ENCODE assay signal across 1 cellular context in the genomic region with DNA sequence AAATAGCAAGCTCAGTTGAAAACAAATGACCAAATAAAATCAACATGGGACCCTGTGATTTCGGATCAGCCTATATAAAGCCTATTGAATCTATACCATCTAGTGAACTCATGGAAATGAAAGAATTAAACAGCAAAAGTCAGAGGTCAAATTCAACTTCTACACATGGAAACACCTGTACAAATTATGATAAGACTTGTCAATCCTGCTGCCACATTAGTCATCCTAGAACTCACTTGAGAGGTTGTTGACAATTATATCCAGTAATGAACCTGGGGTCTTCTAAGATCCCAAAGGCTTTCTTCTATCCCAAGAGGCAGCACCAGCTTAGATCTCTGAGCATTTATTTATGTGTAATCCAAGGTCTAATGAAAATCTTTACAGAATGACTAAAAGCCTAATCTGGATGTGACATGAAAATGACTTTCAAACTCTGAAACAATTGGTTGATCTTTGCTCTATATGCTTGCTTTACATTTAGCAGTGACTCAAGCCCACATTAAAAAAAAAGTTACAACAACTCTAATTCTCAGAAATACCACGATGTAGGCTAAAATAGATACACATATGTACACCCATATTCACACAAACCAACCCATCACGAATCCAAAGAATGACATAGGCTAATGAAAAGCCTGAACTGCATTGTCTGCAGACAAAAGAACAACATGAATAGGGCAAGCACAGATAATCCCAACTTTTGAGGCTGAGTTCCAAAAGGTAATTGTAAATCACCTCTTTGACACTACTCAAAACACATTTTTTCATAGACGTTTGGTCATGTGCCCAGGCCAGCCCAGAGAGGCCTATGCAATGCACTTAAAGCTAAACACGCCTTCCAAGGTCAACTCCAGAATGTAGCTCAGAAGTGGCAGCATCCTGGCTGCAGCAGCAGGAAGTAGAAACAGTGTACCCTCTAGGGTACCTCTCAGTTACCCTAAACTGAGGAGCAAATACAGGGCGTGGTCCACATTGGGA.
TF ChIP-seq lines count a peak whose summit lies in the region.

No MANE protein-coding gene starts in this region.

TF ChIP-seq in K562, 482 proteins besides CTCF, POLR2A, EP300 and RAD21 (continued from another document and continues in another):
- TF ChIP-seq, protein P1, sequence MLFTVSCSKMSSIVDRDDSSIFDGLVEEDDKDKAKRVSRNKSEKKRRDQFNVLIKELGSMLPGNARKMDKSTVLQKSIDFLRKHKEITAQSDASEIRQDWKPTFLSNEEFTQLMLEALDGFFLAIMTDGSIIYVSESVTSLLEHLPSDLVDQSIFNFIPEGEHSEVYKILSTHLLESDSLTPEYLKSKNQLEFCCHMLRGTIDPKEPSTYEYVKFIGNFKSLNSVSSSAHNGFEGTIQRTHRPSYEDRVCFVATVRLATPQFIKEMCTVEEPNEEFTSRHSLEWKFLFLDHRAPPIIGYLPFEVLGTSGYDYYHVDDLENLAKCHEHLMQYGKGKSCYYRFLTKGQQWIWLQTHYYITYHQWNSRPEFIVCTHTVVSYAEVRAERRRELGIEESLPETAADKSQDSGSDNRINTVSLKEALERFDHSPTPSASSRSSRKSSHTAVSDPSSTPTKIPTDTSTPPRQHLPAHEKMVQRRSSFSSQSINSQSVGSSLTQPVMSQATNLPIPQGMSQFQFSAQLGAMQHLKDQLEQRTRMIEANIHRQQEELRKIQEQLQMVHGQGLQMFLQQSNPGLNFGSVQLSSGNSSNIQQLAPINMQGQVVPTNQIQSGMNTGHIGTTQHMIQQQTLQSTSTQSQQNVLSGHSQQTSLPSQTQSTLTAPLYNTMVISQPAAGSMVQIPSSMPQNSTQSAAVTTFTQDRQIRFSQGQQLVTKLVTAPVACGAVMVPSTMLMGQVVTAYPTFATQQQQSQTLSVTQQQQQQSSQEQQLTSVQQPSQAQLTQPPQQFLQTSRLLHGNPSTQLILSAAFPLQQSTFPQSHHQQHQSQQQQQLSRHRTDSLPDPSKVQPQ (CRISPR knock-in tag; IDR thresholded peaks at IDR 0.05; ENCODE audit: borderline replicate concordance): no peak
- TF ChIP-seq, protein P2, sequence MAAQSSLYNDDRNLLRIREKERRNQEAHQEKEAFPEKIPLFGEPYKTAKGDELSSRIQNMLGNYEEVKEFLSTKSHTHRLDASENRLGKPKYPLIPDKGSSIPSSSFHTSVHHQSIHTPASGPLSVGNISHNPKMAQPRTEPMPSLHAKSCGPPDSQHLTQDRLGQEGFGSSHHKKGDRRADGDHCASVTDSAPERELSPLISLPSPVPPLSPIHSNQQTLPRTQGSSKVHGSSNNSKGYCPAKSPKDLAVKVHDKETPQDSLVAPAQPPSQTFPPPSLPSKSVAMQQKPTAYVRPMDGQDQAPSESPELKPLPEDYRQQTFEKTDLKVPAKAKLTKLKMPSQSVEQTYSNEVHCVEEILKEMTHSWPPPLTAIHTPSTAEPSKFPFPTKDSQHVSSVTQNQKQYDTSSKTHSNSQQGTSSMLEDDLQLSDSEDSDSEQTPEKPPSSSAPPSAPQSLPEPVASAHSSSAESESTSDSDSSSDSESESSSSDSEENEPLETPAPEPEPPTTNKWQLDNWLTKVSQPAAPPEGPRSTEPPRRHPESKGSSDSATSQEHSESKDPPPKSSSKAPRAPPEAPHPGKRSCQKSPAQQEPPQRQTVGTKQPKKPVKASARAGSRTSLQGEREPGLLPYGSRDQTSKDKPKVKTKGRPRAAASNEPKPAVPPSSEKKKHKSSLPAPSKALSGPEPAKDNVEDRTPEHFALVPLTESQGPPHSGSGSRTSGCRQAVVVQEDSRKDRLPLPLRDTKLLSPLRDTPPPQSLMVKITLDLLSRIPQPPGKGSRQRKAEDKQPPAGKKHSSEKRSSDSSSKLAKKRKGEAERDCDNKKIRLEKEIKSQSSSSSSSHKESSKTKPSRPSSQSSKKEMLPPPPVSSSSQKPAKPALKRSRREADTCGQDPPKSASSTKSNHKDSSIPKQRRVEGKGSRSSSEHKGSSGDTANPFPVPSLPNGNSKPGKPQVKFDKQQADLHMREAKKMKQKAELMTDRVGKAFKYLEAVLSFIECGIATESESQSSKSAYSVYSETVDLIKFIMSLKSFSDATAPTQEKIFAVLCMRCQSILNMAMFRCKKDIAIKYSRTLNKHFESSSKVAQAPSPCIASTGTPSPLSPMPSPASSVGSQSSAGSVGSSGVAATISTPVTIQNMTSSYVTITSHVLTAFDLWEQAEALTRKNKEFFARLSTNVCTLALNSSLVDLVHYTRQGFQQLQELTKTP (IDR thresholded peaks at IDR 0.05; ENCODE audit: low read depth in 1 of 2, partially characterized antibody in 2 of 2): peak in 1 of 2 experiments; percentile 26
- TF ChIP-seq FOXJ2 (tag; IDR thresholded peaks at IDR 0.05) (no peak), MAFF (IDR thresholded peaks at IDR 0.05; ENCODE audit: low read length) (no peak), DPF2 (IDR thresholded peaks at IDR 0.05) (peak; percentile 52; the same call in 1 of the 2 replicates), RB1 (IDR thresholded peaks at IDR 0.05; ENCODE audit: low read depth) (no peak), THRA (IDR thresholded peaks at IDR 0.05) (no peak), NBN (IDR thresholded peaks at IDR 0.05; ENCODE audit: low read depth) (no peak), FOXJ3 (CRISPR knock-in tag; IDR thresholded peaks at IDR 0.05) (no peak), U2AF1 (optimal IDR thresholded peaks at IDR 0.05; ENCODE audit: low read depth, low read length) (no peak), CEBPB (tag; IDR thresholded peaks at IDR 0.05) (no peak), NR2C1 (IDR thresholded peaks at IDR 0.05) (no peak), NR2C1 (tag; IDR thresholded peaks at IDR 0.05) (no peak), TFAM (CRISPR knock-in tag; conservative IDR thresholded peaks at IDR 0.05) (no peak), PRPF4 (IDR thresholded peaks at IDR 0.05; ENCODE audit: insufficient read depth, low read depth, low read length, poor library complexity, severe bottlenecking) (no peak), SP1 (CRISPR knock-in tag; IDR thresholded peaks at IDR 0.05) (no peak), SIRT6 (IDR thresholded peaks at IDR 0.05; ENCODE audit: low read depth, low read length) (no peak), ZNF24 (IDR thresholded peaks at IDR 0.05) (no peak), SIN3B (IDR thresholded peaks at IDR 0.05; ENCODE audit: low read depth) (no peak), ZC3H4 (CRISPR knock-in tag; IDR thresholded peaks at IDR 0.05; ENCODE audit: borderline replicate concordance) (no peak), ZNF76 (CRISPR knock-in tag; IDR thresholded peaks at IDR 0.05; ENCODE audit: borderline replicate concordance) (no peak), TEAD1 (CRISPR knock-in tag; IDR thresholded peaks at IDR 0.05) (no peak), KAT2B (IDR thresholded peaks at IDR 0.05; ENCODE audit: low read depth, low read length) (no peak), SMARCA4 (IDR thresholded peaks at IDR 0.05) (peak; percentile 42; the same call in 1 of the 2 replicates)
- TF ChIP-seq, protein P3, sequence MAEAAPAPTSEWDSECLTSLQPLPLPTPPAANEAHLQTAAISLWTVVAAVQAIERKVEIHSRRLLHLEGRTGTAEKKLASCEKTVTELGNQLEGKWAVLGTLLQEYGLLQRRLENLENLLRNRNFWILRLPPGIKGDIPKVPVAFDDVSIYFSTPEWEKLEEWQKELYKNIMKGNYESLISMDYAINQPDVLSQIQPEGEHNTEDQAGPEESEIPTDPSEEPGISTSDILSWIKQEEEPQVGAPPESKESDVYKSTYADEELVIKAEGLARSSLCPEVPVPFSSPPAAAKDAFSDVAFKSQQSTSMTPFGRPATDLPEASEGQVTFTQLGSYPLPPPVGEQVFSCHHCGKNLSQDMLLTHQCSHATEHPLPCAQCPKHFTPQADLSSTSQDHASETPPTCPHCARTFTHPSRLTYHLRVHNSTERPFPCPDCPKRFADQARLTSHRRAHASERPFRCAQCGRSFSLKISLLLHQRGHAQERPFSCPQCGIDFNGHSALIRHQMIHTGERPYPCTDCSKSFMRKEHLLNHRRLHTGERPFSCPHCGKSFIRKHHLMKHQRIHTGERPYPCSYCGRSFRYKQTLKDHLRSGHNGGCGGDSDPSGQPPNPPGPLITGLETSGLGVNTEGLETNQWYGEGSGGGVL (CRISPR knock-in tag; IDR thresholded peaks at IDR 0.05): no peak
- TF ChIP-seq, protein P4, sequence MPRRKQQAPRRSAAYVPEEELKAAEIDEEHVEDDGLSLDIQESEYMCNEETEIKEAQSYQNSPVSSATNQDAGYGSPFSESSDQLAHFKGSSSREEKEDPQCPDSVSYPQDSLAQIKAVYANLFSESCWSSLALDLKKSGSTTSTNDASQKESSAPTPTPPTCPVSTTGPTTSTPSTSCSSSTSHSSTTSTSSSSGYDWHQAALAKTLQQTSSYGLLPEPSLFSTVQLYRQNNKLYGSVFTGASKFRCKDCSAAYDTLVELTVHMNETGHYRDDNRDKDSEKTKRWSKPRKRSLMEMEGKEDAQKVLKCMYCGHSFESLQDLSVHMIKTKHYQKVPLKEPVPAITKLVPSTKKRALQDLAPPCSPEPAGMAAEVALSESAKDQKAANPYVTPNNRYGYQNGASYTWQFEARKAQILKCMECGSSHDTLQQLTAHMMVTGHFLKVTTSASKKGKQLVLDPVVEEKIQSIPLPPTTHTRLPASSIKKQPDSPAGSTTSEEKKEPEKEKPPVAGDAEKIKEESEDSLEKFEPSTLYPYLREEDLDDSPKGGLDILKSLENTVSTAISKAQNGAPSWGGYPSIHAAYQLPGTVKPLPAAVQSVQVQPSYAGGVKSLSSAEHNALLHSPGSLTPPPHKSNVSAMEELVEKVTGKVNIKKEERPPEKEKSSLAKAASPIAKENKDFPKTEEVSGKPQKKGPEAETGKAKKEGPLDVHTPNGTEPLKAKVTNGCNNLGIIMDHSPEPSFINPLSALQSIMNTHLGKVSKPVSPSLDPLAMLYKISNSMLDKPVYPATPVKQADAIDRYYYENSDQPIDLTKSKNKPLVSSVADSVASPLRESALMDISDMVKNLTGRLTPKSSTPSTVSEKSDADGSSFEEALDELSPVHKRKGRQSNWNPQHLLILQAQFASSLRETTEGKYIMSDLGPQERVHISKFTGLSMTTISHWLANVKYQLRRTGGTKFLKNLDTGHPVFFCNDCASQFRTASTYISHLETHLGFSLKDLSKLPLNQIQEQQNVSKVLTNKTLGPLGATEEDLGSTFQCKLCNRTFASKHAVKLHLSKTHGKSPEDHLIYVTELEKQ (CRISPR knock-in tag; IDR thresholded peaks at IDR 0.05): no peak
- TF ChIP-seq, protein P5, sequence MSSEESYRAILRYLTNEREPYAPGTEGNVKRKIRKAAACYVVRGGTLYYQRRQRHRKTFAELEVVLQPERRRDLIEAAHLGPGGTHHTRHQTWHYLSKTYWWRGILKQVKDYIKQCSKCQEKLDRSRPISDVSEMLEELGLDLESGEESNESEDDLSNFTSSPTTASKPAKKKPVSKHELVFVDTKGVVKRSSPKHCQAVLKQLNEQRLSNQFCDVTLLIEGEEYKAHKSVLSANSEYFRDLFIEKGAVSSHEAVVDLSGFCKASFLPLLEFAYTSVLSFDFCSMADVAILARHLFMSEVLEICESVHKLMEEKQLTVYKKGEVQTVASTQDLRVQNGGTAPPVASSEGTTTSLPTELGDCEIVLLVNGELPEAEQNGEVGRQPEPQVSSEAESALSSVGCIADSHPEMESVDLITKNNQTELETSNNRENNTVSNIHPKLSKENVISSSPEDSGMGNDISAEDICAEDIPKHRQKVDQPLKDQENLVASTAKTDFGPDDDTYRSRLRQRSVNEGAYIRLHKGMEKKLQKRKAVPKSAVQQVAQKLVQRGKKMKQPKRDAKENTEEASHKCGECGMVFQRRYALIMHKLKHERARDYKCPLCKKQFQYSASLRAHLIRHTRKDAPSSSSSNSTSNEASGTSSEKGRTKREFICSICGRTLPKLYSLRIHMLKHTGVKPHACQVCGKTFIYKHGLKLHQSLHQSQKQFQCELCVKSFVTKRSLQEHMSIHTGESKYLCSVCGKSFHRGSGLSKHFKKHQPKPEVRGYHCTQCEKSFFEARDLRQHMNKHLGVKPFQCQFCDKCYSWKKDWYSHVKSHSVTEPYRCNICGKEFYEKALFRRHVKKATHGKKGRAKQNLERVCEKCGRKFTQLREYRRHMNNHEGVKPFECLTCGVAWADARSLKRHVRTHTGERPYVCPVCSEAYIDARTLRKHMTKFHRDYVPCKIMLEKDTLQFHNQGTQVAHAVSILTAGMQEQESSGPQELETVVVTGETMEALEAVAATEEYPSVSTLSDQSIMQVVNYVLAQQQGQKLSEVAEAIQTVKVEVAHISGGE (CRISPR knock-in tag; IDR thresholded peaks at IDR 0.05): no peak
- TF ChIP-seq, protein P6, sequence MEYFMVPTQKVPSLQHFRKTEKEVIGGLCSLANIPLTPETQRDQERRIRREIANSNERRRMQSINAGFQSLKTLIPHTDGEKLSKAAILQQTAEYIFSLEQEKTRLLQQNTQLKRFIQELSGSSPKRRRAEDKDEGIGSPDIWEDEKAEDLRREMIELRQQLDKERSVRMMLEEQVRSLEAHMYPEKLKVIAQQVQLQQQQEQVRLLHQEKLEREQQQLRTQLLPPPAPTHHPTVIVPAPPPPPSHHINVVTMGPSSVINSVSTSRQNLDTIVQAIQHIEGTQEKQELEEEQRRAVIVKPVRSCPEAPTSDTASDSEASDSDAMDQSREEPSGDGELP (CRISPR knock-in tag; IDR thresholded peaks at IDR 0.05; ENCODE audit: borderline replicate concordance): no peak
- TF ChIP-seq, protein P7, sequence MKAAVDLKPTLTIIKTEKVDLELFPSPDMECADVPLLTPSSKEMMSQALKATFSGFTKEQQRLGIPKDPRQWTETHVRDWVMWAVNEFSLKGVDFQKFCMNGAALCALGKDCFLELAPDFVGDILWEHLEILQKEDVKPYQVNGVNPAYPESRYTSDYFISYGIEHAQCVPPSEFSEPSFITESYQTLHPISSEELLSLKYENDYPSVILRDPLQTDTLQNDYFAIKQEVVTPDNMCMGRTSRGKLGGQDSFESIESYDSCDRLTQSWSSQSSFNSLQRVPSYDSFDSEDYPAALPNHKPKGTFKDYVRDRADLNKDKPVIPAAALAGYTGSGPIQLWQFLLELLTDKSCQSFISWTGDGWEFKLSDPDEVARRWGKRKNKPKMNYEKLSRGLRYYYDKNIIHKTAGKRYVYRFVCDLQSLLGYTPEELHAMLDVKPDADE (conservative IDR thresholded peaks at IDR 0.05; ENCODE audit: control insufficient read depth, low read depth, low read length): no peak
- TF ChIP-seq, protein P8, sequence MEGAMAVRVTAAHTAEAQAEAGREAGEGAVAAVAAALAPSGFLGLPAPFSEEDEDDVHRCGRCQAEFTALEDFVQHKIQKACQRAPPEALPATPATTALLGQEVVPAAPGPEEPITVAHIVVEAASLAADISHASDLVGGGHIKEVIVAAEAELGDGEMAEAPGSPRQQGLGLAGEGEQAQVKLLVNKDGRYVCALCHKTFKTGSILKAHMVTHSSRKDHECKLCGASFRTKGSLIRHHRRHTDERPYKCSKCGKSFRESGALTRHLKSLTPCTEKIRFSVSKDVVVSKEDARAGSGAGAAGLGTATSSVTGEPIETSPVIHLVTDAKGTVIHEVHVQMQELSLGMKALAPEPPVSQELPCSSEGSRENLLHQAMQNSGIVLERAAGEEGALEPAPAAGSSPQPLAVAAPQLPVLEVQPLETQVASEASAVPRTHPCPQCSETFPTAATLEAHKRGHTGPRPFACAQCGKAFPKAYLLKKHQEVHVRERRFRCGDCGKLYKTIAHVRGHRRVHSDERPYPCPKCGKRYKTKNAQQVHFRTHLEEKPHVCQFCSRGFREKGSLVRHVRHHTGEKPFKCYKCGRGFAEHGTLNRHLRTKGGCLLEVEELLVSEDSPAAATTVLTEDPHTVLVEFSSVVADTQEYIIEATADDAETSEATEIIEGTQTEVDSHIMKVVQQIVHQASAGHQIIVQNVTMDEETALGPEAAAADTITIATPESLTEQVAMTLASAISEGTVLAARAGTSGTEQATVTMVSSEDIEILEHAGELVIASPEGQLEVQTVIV (CRISPR knock-in tag; IDR thresholded peaks at IDR 0.05; ENCODE audit: borderline replicate concordance): no peak
